Comparison of ENCODE assay signal across 1 cellular context in genomic region chr20:43899274-43899878, GRCh38.
TF ChIP-seq lines count a peak whose summit lies in the region.

No MANE protein-coding gene starts in this region.

TF ChIP-seq in WTC11, 78 proteins besides CTCF, POLR2A, EP300 and RAD21:
- TF ChIP-seq MAX (CRISPR knock-in tag; IDR thresholded peaks at IDR 0.05), result peak; percentile 22; the same call in 1 of the 2 replicates
- no peak for TF ChIP-seq TEAD4 (CRISPR knock-in tag; IDR thresholded peaks at IDR 0.05)
- no peak for TF ChIP-seq PREB (CRISPR knock-in tag; IDR thresholded peaks at IDR 0.05; ENCODE audit: borderline replicate concordance)
- TF ChIP-seq ZNF138 (CRISPR knock-in tag; conservative IDR thresholded peaks at IDR 0.05), result no peak
- TF ChIP-seq SP1 (CRISPR knock-in tag; conservative IDR thresholded peaks at IDR 0.05), result no peak
- no peak for TF ChIP-seq USF1 (CRISPR knock-in tag; IDR thresholded peaks at IDR 0.05)
- TF ChIP-seq ATF2 (CRISPR knock-in tag; IDR thresholded peaks at IDR 0.05; ENCODE audit: borderline replicate concordance, low read depth), result no peak
- TF ChIP-seq ZNF416 (CRISPR knock-in tag; IDR thresholded peaks at IDR 0.05), result no peak
